ENCODE assay signal across 17 cellular contexts in the genomic region with DNA sequence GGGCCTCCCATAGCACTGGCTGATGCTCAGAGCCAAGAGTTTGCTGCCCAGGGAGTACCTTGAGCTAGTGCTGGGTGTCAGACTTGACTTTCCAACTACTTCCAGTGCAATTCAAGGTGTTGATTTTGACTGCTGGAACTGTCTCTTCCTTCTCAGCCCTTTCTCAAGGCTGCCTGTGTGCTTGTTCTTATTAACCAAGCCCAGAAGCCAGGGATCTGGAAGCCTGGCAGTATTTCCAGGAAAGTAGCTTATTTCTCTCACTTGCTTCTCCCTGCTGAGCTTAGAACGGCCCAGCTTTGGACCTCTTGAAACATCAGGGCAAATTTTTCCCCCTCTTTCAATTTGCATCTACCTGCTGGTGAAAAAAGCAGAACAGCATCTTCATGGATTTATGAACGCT. TPM values are rescaled to one million over a fixed set of nuclear protein-coding genes. Genes with fewer than 3 reads are reported as not detected.
DNase-seq lines count a peak whose midpoint lies in the region; ATAC-seq and TF ChIP-seq lines count a peak whose summit lies in the region.
"Had no signal": no experiment of that assay in that cellular context is flagged by ENCODE, and none has a peak within 500 bp of the region (broad histone marks: within the 10 kb centered on the region; RNA-seq: fewer than 3 reads in every experiment).

No MANE protein-coding gene starts in this region.

- H3K4me3 Mint-ChIP-seq in osteocyte (ENCODE audit: unreplicated experiment): no peak overlapping the region
- H3K4me3 Mint-ChIP-seq: CD4-positive, alpha-beta memory T cell had no signal

- WGBS in heart right ventricle, 2 donors: 78 to 89% methylated on average over 2 of the region's 2 CpGs
- 91 to 100% methylated on average over 1 of the region's 2 CpGs for WGBS in mesodermal cell (ENCODE audit: insufficient coverage in 2 of 2), 2 experiments
- 73% methylated on average over 2 of the region's 2 CpGs for WGBS in smooth muscle cell (ENCODE audit: low lambda C conversion rate)

- peaks cover 24% of the 10 kb centered on the region for H3K27me3 Mint-ChIP-seq in osteocyte (ENCODE audit: unreplicated experiment)

- H3K36me3 ChIP-seq in heart right ventricle (no peaks in the 10 kb centered on the region), mesodermal cell (ENCODE audit: control insufficient read depth, insufficient read depth, low read length) (peaks cover 41% of the 10 kb centered on the region), smooth muscle cell (ENCODE audit: low read depth) (no peaks in the 10 kb centered on the region)
- H3K36me3 ChIP-seq: BLaER1 had no signal

- DNase-seq in NCI-H69 (lab: John Stamatoyannopoulos, UW) (peak; percentile 48), heart right ventricle (no peak), smooth muscle cell (lab: John Stamatoyannopoulos, UW; ENCODE audit: unreplicated experiment) (no peak), osteocyte (ENCODE audit: extremely low spot score, unreplicated experiment) (no peak), EL (no peak)
- no peak for DNase-seq in activated naive CD4-positive, alpha-beta T cell treated with anti-CD3 and anti-CD28 coated beads, Interleukin-2, amount 50 U/mL, for 72 hours (ENCODE audit: low spot score in 2 of 2)
- DNase-seq: CD4-positive, alpha-beta memory T cell; H7; MV-4-11; NCI-H1694 treated with DMSO at 0.1 percent for 48 hours; NCI-H774; OCI-M1; SHP77 treated with DMSO at 0.1 percent for 48 hours had no signal

- no peak overlapping the region for H3K9ac ChIP-seq in smooth muscle cell (ENCODE audit: low read depth)
- H3K9ac ChIP-seq: BLaER1, KMS-11 had no signal

- H3K27ac ChIP-seq in heart right ventricle: peak overlapping the region in 5 of 10 donors; percentile 37 to 74 (median 59)
- H3K27ac ChIP-seq in mesodermal cell (ENCODE audit: low read depth, low read length, severe bottlenecking): peak overlapping the region; percentile 54
- no peak overlapping the region for H3K27ac ChIP-seq in smooth muscle cell (ENCODE audit: low read depth)
- H3K27ac ChIP-seq: BLaER1, HL-60, KMS-11 had no signal

- H3K36me3 Mint-ChIP-seq in osteocyte (ENCODE audit: unreplicated experiment): no peaks in the 10 kb centered on the region
- H3K36me3 Mint-ChIP-seq in activated naive CD4-positive, alpha-beta T cell treated with anti-CD3 and anti-CD28 coated beads, Interleukin-2, amount 50 U/mL, for 72 hours: no peaks in the 10 kb centered on the region
- H3K36me3 Mint-ChIP-seq: CD4-positive, alpha-beta memory T cell had no signal

- H3K9me3 ChIP-seq in heart right ventricle (no peaks in the 10 kb centered on the region), mesodermal cell (ENCODE audit: control insufficient read depth, low read length) (peaks cover 10% of the 10 kb centered on the region), smooth muscle cell (replicated peaks; ENCODE audit: low read depth) (no peaks in the 10 kb centered on the region)
- H3K9me3 ChIP-seq: BLaER1 had no signal

- H3K4me1 Mint-ChIP-seq in osteocyte (ENCODE audit: unreplicated experiment): peaks cover 29% of the 10 kb centered on the region
- H3K4me1 Mint-ChIP-seq: CD4-positive, alpha-beta memory T cell had no signal

- H3K27ac Mint-ChIP-seq in osteocyte (ENCODE audit: unreplicated experiment): no peak overlapping the region
- no peak overlapping the region for H3K27ac Mint-ChIP-seq in activated naive CD4-positive, alpha-beta T cell treated with anti-CD3 and anti-CD28 coated beads, Interleukin-2, amount 50 U/mL, for 72 hours
- H3K27ac Mint-ChIP-seq: CD4-positive, alpha-beta memory T cell had no signal

- H3F3A ChIP-seq in smooth muscle cell (ENCODE audit: low read depth): no peaks in the 10 kb centered on the region

- peak in 5 of 8 donors; percentile 7 to 52 (median 34) for ATAC-seq in heart right ventricle
- ATAC-seq in activated naive CD4-positive, alpha-beta T cell treated with anti-CD3 and anti-CD28 coated beads, Interleukin-2, amount 50 U/mL, for 72 hours: no peak

- H3K4me3 ChIP-seq in heart right ventricle (no peak overlapping the region), mesodermal cell (ENCODE audit: extremely low read depth, insufficient read depth, low read length, poor library complexity, severe bottlenecking) (no peak overlapping the region), smooth muscle cell (no peak overlapping the region)
- H3K4me3 ChIP-seq: BLaER1 had no signal

- TF ChIP-seq CTCF in heart right ventricle (IDR thresholded peaks at IDR 0.05) (no peak), smooth muscle cell (IDR thresholded peaks at IDR 0.05; ENCODE audit: borderline replicate concordance, insufficient read depth, poor library complexity, severe bottlenecking) (no peak), osteocyte (IDR thresholded peaks at IDR 0.05) (no peak)

- H3K79me2 ChIP-seq in smooth muscle cell (ENCODE audit: low read depth): peaks cover 13% of the 10 kb centered on the region

- intact Hi-C loops in heart right ventricle (cut with DNase I): no loop called here

- H3K27me3 ChIP-seq in heart right ventricle (no peaks in the 10 kb centered on the region), smooth muscle cell (ENCODE audit: low read depth) (no peaks in the 10 kb centered on the region)
- H3K27me3 ChIP-seq: BLaER1 had no signal

- H4K20me1 ChIP-seq in smooth muscle cell (ENCODE audit: low read depth): no peaks in the 10 kb centered on the region
- H4K20me1 ChIP-seq: BLaER1 had no signal

- H2AFZ ChIP-seq in smooth muscle cell (ENCODE audit: low read depth): no peak overlapping the region

- H3K4me2 ChIP-seq in smooth muscle cell: peak overlapping the region; percentile 30
- H3K4me2 ChIP-seq: BLaER1, KMS-11 had no signal

- no peaks in the 10 kb centered on the region for H3K9me3 Mint-ChIP-seq in osteocyte (ENCODE audit: unreplicated experiment)
- H3K9me3 Mint-ChIP-seq in activated naive CD4-positive, alpha-beta T cell treated with anti-CD3 and anti-CD28 coated beads, Interleukin-2, amount 50 U/mL, for 72 hours: no peaks in the 10 kb centered on the region

- H3K4me1 ChIP-seq in heart right ventricle (peaks cover 0 to 21% (median 4%) of the 10 kb centered on the region in 9 donors), mesodermal cell (ENCODE audit: control insufficient read depth, insufficient read depth, low read length, poor library complexity, severe bottlenecking) (peaks cover 38% of the 10 kb centered on the region), smooth muscle cell (ENCODE audit: low read depth) (no peaks in the 10 kb centered on the region)
- H3K4me1 ChIP-seq: BLaER1 had no signal

RNA-seq across cellular contexts. Expression of a gene that starts 27.6 kb away (rescaled TPM):
- total RNA-seq in heart right ventricle: 10 to 100 TPM in 9 of 10 donors, 1 to 10 TPM in 1; 8.0 to 42.9 (median 35.5) TPM
- 1 to 10 TPM; 2.7 to 6.9 TPM for polyA plus RNA-seq in heart right ventricle
- 47.6 TPM for polyA plus RNA-seq in mesodermal cell (2013, experiment 1 of 2)
- 45.8 TPM for polyA plus RNA-seq in mesodermal cell (2013, experiment 2 of 2)
- total RNA-seq in smooth muscle cell: 9.5 and 10.7 TPM in 2 replicates
- polyA plus RNA-seq in smooth muscle cell: 4.2 and 6.3 TPM in 2 replicates
- total RNA-seq in osteocyte: 5.5 and 6.2 TPM in 2 replicates
- total RNA-seq in activated naive CD4-positive, alpha-beta T cell treated with anti-CD3 and anti-CD28 coated beads, Interleukin-2, amount 50 U/mL, for 72 hours: not detected
- total RNA-seq: CD4-positive, alpha-beta memory T cell had no signal
- polyA plus RNA-seq: CD4-positive, alpha-beta memory T cell had no signal

Comparison
In these comparisons a context has a peak if more than half of its experiments do, and no peak if none do; other contexts are left out.
1. ATAC-seq: peak in heart right ventricle (5 of 8); none in activated naive CD4-positive, alpha-beta T cell treated with anti-CD3 and anti-CD28 coated beads, Interleukin-2, amount 50 U/mL, for 72 hours (0 of 2).